14 cellular contexts compared by ENCODE assay signal in genomic region chr1:59499273-59499955, GRCh38.
DNase-seq lines count a peak whose midpoint lies in the region; FAIRE-seq and TF ChIP-seq lines count a peak whose summit lies in the region.
"Had no signal": no experiment of that assay in that cellular context is flagged by ENCODE, and none has a peak within 500 bp of the region (broad histone marks: within the 10 kb centered on the region; RNA-seq: fewer than 3 reads in every experiment).

No MANE protein-coding gene starts in this region.

- TF ChIP-seq CTCF in astrocyte of the spinal cord (IDR thresholded peaks at IDR 0.05; ENCODE audit: low read depth, low read length), result no peak
- no peak for TF ChIP-seq CTCF in kidney (IDR thresholded peaks at IDR 0.05; ENCODE audit: borderline replicate concordance, extremely low read depth, insufficient read depth)
- TF ChIP-seq CTCF in Caco-2 (IDR thresholded peaks at IDR 0.05; ENCODE audit: insufficient read depth in 1 of 2, low read depth in 1 of 2, low read length in 1 of 2, severe bottlenecking in 1 of 2, unreplicated experiment in 1 of 2), result no peak

- H3K9me3 ChIP-seq in kidney (ENCODE audit: control insufficient read depth in 1 of 2, low read length in 2 of 2) (peaks cover 0 to 3% of the 10 kb centered on the region in 2 donors), skeletal muscle tissue (ENCODE audit: control insufficient read depth in 3 of 3, low read length in 3 of 3) (no peaks in the 10 kb centered on the region), Caco-2 (no peaks in the 10 kb centered on the region)

- no peaks in the 10 kb centered on the region for H3K36me3 Mint-ChIP-seq in Caco-2 (ENCODE audit: insufficient read depth, unreplicated experiment)
- H3K36me3 Mint-ChIP-seq: natural killer cell treated with Interleukin-12 subunit alpha and Interleukin-12 subunit beta and Interleukin-15 and Interleukin-18, amount 100 ng/mL, for 72 hours had no signal

- FAIRE-seq in kidney (lab: Jason Lieb, UNC), result peak; percentile 47

- H3K4me1 Mint-ChIP-seq in Caco-2 (ENCODE audit: low read depth, unreplicated experiment), result no peaks in the 10 kb centered on the region
- H3K4me1 Mint-ChIP-seq: activated CD4-positive, alpha-beta memory T cell treated with anti-CD3 and anti-CD28 coated beads, Interleukin-2, amount 10 ng/mL, durations not matched to agents 7 days and 5 days; activated naive CD4-positive, alpha-beta T cell treated with anti-CD3 and anti-CD28 coated beads, Interleukin-2, amount 50 U/mL, for 24 hours; CD4-positive, CD25-positive, alpha-beta regulatory T cell had no signal

- H3K27me3 ChIP-seq in skeletal muscle tissue (ENCODE audit: control insufficient read depth in 3 of 3, insufficient read depth in 3 of 3, low read length in 3 of 3) (no peaks in the 10 kb centered on the region), Caco-2 (replicated peaks; ENCODE audit: control insufficient read depth, insufficient read depth, low read length) (no peaks in the 10 kb centered on the region)

- H3K9ac ChIP-seq in kidney (ENCODE audit: low read length in 2 of 2) (no peak overlapping the region), skeletal muscle tissue (ENCODE audit: low read depth in 1 of 3, low read length in 3 of 3) (peak overlapping the region in 2 of 3 donors; percentile 0 to 47)

- H3K4me1 ChIP-seq in kidney (ENCODE audit: control insufficient read depth in 1 of 2, insufficient read depth in 1 of 2, low read depth in 1 of 2, low read length in 2 of 2) (peaks cover 5 to 17% of the 10 kb centered on the region in 2 donors), skeletal muscle tissue (ENCODE audit: control insufficient read depth in 3 of 3, insufficient read depth in 3 of 3, low read length in 3 of 3) (peaks cover 11 to 12% (median 11%) of the 10 kb centered on the region in 3 donors), Caco-2 (no peaks in the 10 kb centered on the region)

- H3K27me3 Mint-ChIP-seq in Caco-2 (ENCODE audit: insufficient read depth, unreplicated experiment), result no peaks in the 10 kb centered on the region
- H3K27me3 Mint-ChIP-seq: activated CD4-positive, alpha-beta memory T cell treated with anti-CD3 and anti-CD28 coated beads, Interleukin-2, amount 10 ng/mL, durations not matched to agents 7 days and 5 days; activated naive CD4-positive, alpha-beta T cell treated with anti-CD3 and anti-CD28 coated beads, Interleukin-2, amount 50 U/mL, for 24 hours; CD4-positive, CD25-positive, alpha-beta regulatory T cell; natural killer cell treated with Interleukin-12 subunit alpha and Interleukin-12 subunit beta and Interleukin-15 and Interleukin-18, amount 100 ng/mL, for 72 hours had no signal

- H3K9me3 Mint-ChIP-seq in Caco-2 (ENCODE audit: unreplicated experiment), result no peaks in the 10 kb centered on the region
- H3K9me3 Mint-ChIP-seq: activated naive CD4-positive, alpha-beta T cell treated with anti-CD3 and anti-CD28 coated beads, Interleukin-2, amount 50 U/mL, for 24 hours; natural killer cell treated with Interleukin-12 subunit alpha and Interleukin-12 subunit beta and Interleukin-15 and Interleukin-18, amount 100 ng/mL, for 72 hours had no signal

- BruUV-seq in Caco-2 (replicated peaks; lab: Mats Ljungman, UMichigan), result no TSS peak

- H3K27ac ChIP-seq in kidney (ENCODE audit: low read depth in 2 of 2, low read length in 2 of 2), result peak overlapping the region in 1 of 2 donors; percentile 25
- peak overlapping the region; percentile 49 for H3K27ac ChIP-seq in skeletal muscle tissue (ENCODE audit: low read depth, low read length)

- no peak overlapping the region for H3K4me3 Mint-ChIP-seq in Caco-2 (ENCODE audit: unreplicated experiment)
- H3K4me3 Mint-ChIP-seq: activated CD4-positive, alpha-beta memory T cell treated with anti-CD3 and anti-CD28 coated beads, Interleukin-2, amount 10 ng/mL, durations not matched to agents 7 days and 5 days; activated naive CD4-positive, alpha-beta T cell treated with anti-CD3 and anti-CD28 coated beads, Interleukin-2, amount 50 U/mL, for 24 hours; CD4-positive, CD25-positive, alpha-beta regulatory T cell; natural killer cell treated with Interleukin-12 subunit alpha and Interleukin-12 subunit beta and Interleukin-15 and Interleukin-18, amount 100 ng/mL, for 72 hours had no signal

- POLR2A ChIA-PET in Caco-2 (lab: Charles Lee), result no interaction called here

- DNase-seq in M059J (ENCODE audit: low read depth) (peak; percentile 60), astrocyte of the spinal cord (ENCODE audit: low read depth, low spot score) (peak; percentile 37), kidney (no peak), foreskin melanocyte (no peak), cerebellar nuclear complex (lab: John Stamatoyannopoulos, UW) (no peak), NCI-H2107 treated with DMSO at 0.1 percent for 48 hours (lab: John Stamatoyannopoulos, UW; ENCODE audit: unreplicated experiment) (no peak), Caco-2 (no peak)
- DNase-seq: activated CD4-positive, alpha-beta memory T cell treated with anti-CD3 and anti-CD28 coated beads, Interleukin-2, amount 10 ng/mL, durations not matched to agents 7 days and 5 days; CD4-positive, CD25-positive, alpha-beta regulatory T cell; NCI-H1436; T-helper 2 cell had no signal

- intact Hi-C loops in kidney (cut with DNase I) (no loop called here), Caco-2 (cut with micrococcal nuclease; ENCODE audit: unreplicated experiment) (no loop called here)

- H3K27ac Mint-ChIP-seq in Caco-2 (ENCODE audit: unreplicated experiment), result no peak overlapping the region
- H3K27ac Mint-ChIP-seq: activated CD4-positive, alpha-beta memory T cell treated with anti-CD3 and anti-CD28 coated beads, Interleukin-2, amount 10 ng/mL, durations not matched to agents 7 days and 5 days; activated naive CD4-positive, alpha-beta T cell treated with anti-CD3 and anti-CD28 coated beads, Interleukin-2, amount 50 U/mL, for 24 hours; CD4-positive, CD25-positive, alpha-beta regulatory T cell; natural killer cell treated with Interleukin-12 subunit alpha and Interleukin-12 subunit beta and Interleukin-15 and Interleukin-18, amount 100 ng/mL, for 72 hours had no signal

- in situ Hi-C loops in astrocyte of the spinal cord (cut with HindIII; ENCODE audit: low sequenced_read_pairs), result no loop called here

- CTCF ChIA-PET in Caco-2 (lab: Charles Lee), result no interaction called here

- H3K36me3 ChIP-seq in kidney (ENCODE audit: control insufficient read depth in 1 of 2, insufficient read depth in 2 of 2, low read length in 2 of 2), result no peaks in the 10 kb centered on the region
- no peaks in the 10 kb centered on the region for H3K36me3 ChIP-seq in skeletal muscle tissue (ENCODE audit: control insufficient read depth in 3 of 3, insufficient read depth in 3 of 3, low read length in 3 of 3)
- no peaks in the 10 kb centered on the region for H3K36me3 ChIP-seq in Caco-2 (ENCODE audit: control insufficient read depth, insufficient read depth, low read length)

- H3K4me3 ChIP-seq in astrocyte of the spinal cord (ENCODE audit: low read depth, low read length), result no peak overlapping the region
- H3K4me3 ChIP-seq in kidney (ENCODE audit: low read length in 2 of 2), result no peak overlapping the region
- H3K4me3 ChIP-seq in skeletal muscle tissue (ENCODE audit: low read length in 3 of 3), result peak overlapping the region in 2 of 3 donors; percentile 4 to 22
- H3K4me3 ChIP-seq in Caco-2 (ENCODE audit: low read depth, low read length), result no peak overlapping the region

Comparison
In these comparisons a context has a peak if more than half of its experiments do, and no peak if none do; other contexts are left out.
1. DNase-seq: peak in M059J (single experiment) and astrocyte of the spinal cord (single experiment); none in kidney (single experiment), foreskin melanocyte (single experiment), cerebellar nuclear complex (0 of 2), NCI-H2107 treated with DMSO at 0.1 percent for 48 hours (single experiment) and Caco-2 (0 of 2).
2. H3K4me3 ChIP-seq: peak in skeletal muscle tissue (2 of 3); none in astrocyte of the spinal cord (single experiment), kidney (0 of 2) and Caco-2 (single experiment).
3. H3K9ac ChIP-seq: peak in skeletal muscle tissue (2 of 3); none in kidney (0 of 2).